ENCODE assay signal across 38 cellular contexts in genomic region chr5:176626876-176627236, GRCh38. TPM values are rescaled to one million over a fixed set of nuclear protein-coding genes. Genes with fewer than 3 reads are reported as not detected.
"Had no signal": no experiment of that assay in that cellular context is flagged by ENCODE, and none has a peak within 500 bp of the region (broad histone marks: within the 10 kb centered on the region; RNA-seq: fewer than 3 reads in every experiment).

No MANE protein-coding gene starts in this region.

- DNase-seq: activated CD4-positive, alpha-beta T cell treated with anti-CD3 and anti-CD28 coated beads for 48 hours; activated CD4-positive, alpha-beta T cell treated with anti-CD3 and anti-CD28 coated beads, Interleukin-2, amount 50 U/mL, for 48 hours; activated CD8-positive, alpha-beta memory T cell treated with anti-CD3 and anti-CD28 coated beads, Interleukin-2, amount 50 U/mL, for 4 hours; activated effector memory CD4-positive, alpha-beta T cell treated with anti-CD3 and anti-CD28 coated beads, Interleukin-2, amount 50 U/mL, for 16 hours; activated naive CD4-positive, alpha-beta T cell treated with anti-CD3 and anti-CD28 coated beads for 36 hours; activated naive CD8-positive, alpha-beta T cell treated with anti-CD3 and anti-CD28 coated beads for 36 hours; activated T-cell treated with anti-CD3 and anti-CD28 coated beads, Interleukin-2, amount 50 U/mL, for 1 hour; adrenal gland; aorta; body of pancreas; cerebellar nuclear complex; effector CD8-positive, alpha-beta T cell; esophagus squamous epithelium; foreskin melanocyte; heart right ventricle; left lung; retina; sigmoid colon; stimulated activated CD4-positive, alpha-beta T cell treated with anti-CD3 and anti-CD28 coated beads, Interleukin-1b, Interleukin-23, amount 100 ng/mL, for 48 hours; stimulated activated CD4-positive, alpha-beta T cell treated with anti-CD3 and anti-CD28 coated beads, Interleukin-4, amount 100 ng/mL, for 4 hours; stimulated activated CD8-positive, alpha-beta memory T cell treated with anti-CD3 and anti-CD28 coated beads, Interleukin-4, amount 100 ng/mL, for 48 hours; stimulated activated naive CD4-positive, alpha-beta T cell; T1000; WERI-Rb-1 had no signal

- ATAC-seq: activated CD4-positive, CD25-positive, alpha-beta regulatory T cell treated with anti-CD3 and anti-CD28 coated beads, Interleukin-2, amount 50 U/mL, for 24 hours; body of pancreas; heart right ventricle had no signal

- H3K9me3 ChIP-seq: adrenal gland, body of pancreas, colonic mucosa, esophagus squamous epithelium, heart right ventricle, left lung, neutrophil, sigmoid colon, tibial nerve had no signal

- H3K4me3 ChIP-seq: adrenal gland, body of pancreas, colonic mucosa, esophagus squamous epithelium, heart right ventricle, left lung, lung, sigmoid colon, tibial nerve had no signal

- H3K36me3 ChIP-seq: adrenal gland, colonic mucosa, esophagus squamous epithelium, heart right ventricle, left lung, neutrophil, sigmoid colon, tibial nerve, WERI-Rb-1 had no signal

- H3K27ac ChIP-seq: adrenal gland, body of pancreas, colonic mucosa, esophagus squamous epithelium, heart right ventricle, left lung, neutrophil, sigmoid colon, tibial nerve, WERI-Rb-1 had no signal

RNA-seq across cellular contexts. Expression of gene SNCB, which starts 3.5 kb away (rescaled TPM):
- total RNA-seq: activated CD8-positive, alpha-beta memory T cell treated with anti-CD3 and anti-CD28 coated beads for 36 hours; activated naive CD4-positive, alpha-beta T cell treated with anti-CD3 and anti-CD28 coated beads for 36 hours; activated T-helper 1 cell treated with anti-CD3 and anti-CD28 coated beads, Interleukin-12 subunit alpha, Interleukin-12 subunit beta, Interleukin-2, Interleukin-4 antibody, amounts not matched to agents 30 ng/mL and 10 ng/mL and 1 ng/mL, durations not matched to agents 14 hours and 24 hours and 36 hours; aorta; body of pancreas; colonic mucosa; esophagus squamous epithelium; left lung; lung; mesenteric fat pad; osteocyte; tibial nerve; urinary bladder had no signal
- polyA plus RNA-seq: aorta, heart right ventricle had no signal

RNA-seq across cellular contexts. Expression of gene EIF4E1B, which starts 3.6 kb away (rescaled TPM):
- total RNA-seq: activated CD8-positive, alpha-beta memory T cell treated with anti-CD3 and anti-CD28 coated beads for 36 hours; activated naive CD4-positive, alpha-beta T cell treated with anti-CD3 and anti-CD28 coated beads for 36 hours; activated naive CD8-positive, alpha-beta T cell treated with anti-CD3 and anti-CD28 coated beads for 36 hours; activated T-helper 1 cell treated with anti-CD3 and anti-CD28 coated beads, Interleukin-12 subunit alpha, Interleukin-12 subunit beta, Interleukin-2, Interleukin-4 antibody, amounts not matched to agents 30 ng/mL and 10 ng/mL and 1 ng/mL, durations not matched to agents 14 hours and 24 hours and 36 hours; aorta; colonic mucosa; dermis microvascular lymphatic vessel endothelial cell; esophagus squamous epithelium; heart right ventricle; left lung; lung; mesenteric fat pad; mucosa of gallbladder; osteocyte; progenitor cell of endocrine pancreas; temporal lobe; tibial nerve; urinary bladder had no signal
- polyA plus RNA-seq: aorta, heart right ventricle, lung, sigmoid colon, urinary bladder had no signal
